ENCODE assay signal across 9 cellular contexts in genomic region chr11:75098181-75098580, GRCh38. TPM values are rescaled to one million over a fixed set of nuclear protein-coding genes. Genes with fewer than 3 reads are reported as not detected.
"Had no signal": no experiment of that assay in that cellular context is flagged by ENCODE, and none has a peak within 500 bp of the region (broad histone marks: within the 10 kb centered on the region; RNA-seq: fewer than 3 reads in every experiment).

No MANE protein-coding gene starts in this region.

RNA-seq across cellular contexts. Expression of gene OR2AT4, which starts 1.5 kb away (rescaled TPM):
- total RNA-seq: OCI-LY7, PC-3, Peyer's patch, Right ventricle myocardium inferior, Right ventricle myocardium superior, RPMI7951, SJCRH30, SJSA1 had no signal
- polyA plus RNA-seq: SK-N-SH had no signal

RNA-seq across cellular contexts. Expression of gene SLCO2B1, which starts 52.7 kb away (rescaled TPM):
- total RNA-seq: PC-3 had no signal
